Comparison of ENCODE assay signal across 10 cellular contexts in genomic region chr10:103504181-103504783, GRCh38. TPM values are rescaled to one million over a fixed set of nuclear protein-coding genes. Genes with fewer than 3 reads are reported as not detected.
A peak's percentile ranks its signal among the peaks of the same experiment; 100 is the strongest.
DNase-seq lines count a peak whose midpoint lies in the region; ATAC-seq lines count a peak whose summit lies in the region.
"Had no signal": no experiment of that assay in that cellular context is flagged by ENCODE, and none has a peak within 500 bp of the region (broad histone marks: within the 10 kb centered on the region; RNA-seq: fewer than 3 reads in every experiment).

No MANE protein-coding gene starts in this region.

- no peak for ATAC-seq in HG03135 (IDR thresholded peaks at IDR 0.05; ENCODE audit: unreplicated experiment)

- DNase-seq in activated T-cell treated with anti-CD3 and anti-CD28 coated beads for 24 hours (ENCODE audit: low read depth), result peak; percentile 36
- DNase-seq in activated T-cell treated with anti-CD3 and anti-CD28 coated beads for 4 hours, result no peak
- DNase-seq in T-helper 9 cell, result peak; percentile 18
- peak; percentile 64 to 94 for DNase-seq in dermis microvascular lymphatic vessel endothelial cell (ENCODE audit: low read depth in 2 of 2)
- DNase-seq in smooth muscle cell of the brain vasculature (ENCODE audit: low read depth, low spot score), result peak; percentile 91
- no peak for DNase-seq in GDM1 (lab: John Stamatoyannopoulos, UW)
- no peak for DNase-seq in NCI-H748 (lab: John Stamatoyannopoulos, UW; ENCODE audit: unreplicated experiment)
- DNase-seq: activated B cell treated with CpG ODN at 0.5 μM for 24 hours had no signal

RNA-seq across cellular contexts. Expression of gene NEURL1, which starts 10.8 kb away (rescaled TPM):
- total RNA-seq in dermis microvascular lymphatic vessel endothelial cell, result under 0.01 TPM in 2 replicates

RNA-seq across cellular contexts. Expression of gene CALHM3, which starts 25.2 kb away (rescaled TPM):
- total RNA-seq in dermis microvascular lymphatic vessel endothelial cell, result not detected in 2 replicates
- total RNA-seq: activated B cell treated with CpG ODN at 0.5 μM for 24 hours had no signal

RNA-seq across cellular contexts. Expression of gene CALHM1, which starts 45.6 kb away (rescaled TPM):
- total RNA-seq in dermis microvascular lymphatic vessel endothelial cell, result not detected in 2 replicates
- total RNA-seq: Caco-2 had no signal

RNA-seq across cellular contexts. Expression of gene CALHM2, which starts 52.1 kb away (rescaled TPM):
- 16.0 and 16.2 TPM in 2 replicates for total RNA-seq in dermis microvascular lymphatic vessel endothelial cell

Comparison
In these comparisons a context has a peak if more than half of its experiments do, and no peak if none do; other contexts are left out.
1. DNase-seq: peak in activated T-cell treated with anti-CD3 and anti-CD28 coated beads for 24 hours (single experiment), T-helper 9 cell (single experiment), dermis microvascular lymphatic vessel endothelial cell (2 of 2) and smooth muscle cell of the brain vasculature (single experiment); none in activated T-cell treated with anti-CD3 and anti-CD28 coated beads for 4 hours (single experiment), GDM1 (single experiment) and NCI-H748 (single experiment).